Comparison of ENCODE assay signal across 8 cellular contexts in genomic region chr19:3670796-3671679, GRCh38. TPM values are rescaled to one million over a fixed set of nuclear protein-coding genes. Genes with fewer than 3 reads are reported as not detected.
DNase-seq lines count a peak whose midpoint lies in the region; ATAC-seq and TF ChIP-seq lines count a peak whose summit lies in the region.

No MANE protein-coding gene starts in this region.

- H3K79me2 ChIP-seq in neural progenitor cell (ENCODE audit: low read depth): peaks cover 38% of the 10 kb centered on the region

- ATAC-seq in WTC11 (no peak), HG02870 (IDR thresholded peaks at IDR 0.05; ENCODE audit: unreplicated experiment) (no peak)

- POLR2A ChIA-PET in WTC11 (lab: Charles Lee): no interaction called here

- H3K27ac Mint-ChIP-seq in WTC11 (peak overlapping the region; percentile 85; the same call in 1 of the 2 replicates), neural progenitor cell (peak overlapping the region; percentile 92)

- peaks cover 0 to 48% (median 3%) of the 10 kb centered on the region in 11 experiments; a peak in 7 of 22 replicates for H3K36me3 ChIP-seq in BLaER1 treated with 17β-estradiol and CSF1 and Interleukin-3, amounts not matched to agents 10 nM and 100 nM
- peaks cover 0 to 6% of the 10 kb centered on the region in 2 donors for H3K36me3 ChIP-seq in esophagus (ENCODE audit: control insufficient read depth in 2 of 2, insufficient read depth in 2 of 2, low read length in 1 of 2)
- no peaks in the 10 kb centered on the region for H3K36me3 ChIP-seq in neural progenitor cell
- no peaks in the 10 kb centered on the region for H3K36me3 ChIP-seq in urinary bladder (ENCODE audit: insufficient read depth)

- peaks cover 0 to 19% (median 13%) of the 10 kb centered on the region in 11 experiments; a peak in 13 of 22 replicates for H3K27me3 ChIP-seq in BLaER1 treated with 17β-estradiol and CSF1 and Interleukin-3, amounts not matched to agents 10 nM and 100 nM
- no peaks in the 10 kb centered on the region for H3K27me3 ChIP-seq in esophagus (ENCODE audit: control insufficient read depth in 1 of 2, insufficient read depth in 2 of 2, low read length in 2 of 2)
- no peaks in the 10 kb centered on the region for H3K27me3 ChIP-seq in neural progenitor cell

- H2AFZ ChIP-seq in neural progenitor cell (replicated peaks): no peak overlapping the region

- H3K27me3 Mint-ChIP-seq in WTC11 (ENCODE audit: low read depth): no peaks in the 10 kb centered on the region
- peaks cover 12% of the 10 kb centered on the region for H3K27me3 Mint-ChIP-seq in neural progenitor cell (ENCODE audit: insufficient read depth, low read depth)

- no peak for TF ChIP-seq CTCF in WTC11 (IDR thresholded peaks at IDR 0.05)
- no peak for TF ChIP-seq CTCF in neural progenitor cell (IDR thresholded peaks at IDR 0.05)

- 44 to 50% methylated on average over 45 of the region's 45 CpGs for WGBS in esophagus, 2 donors
- WGBS in urinary bladder: 15% methylated on average over 45 of the region's 45 CpGs

- H3F3A ChIP-seq in neural progenitor cell (ENCODE audit: low read depth): no peaks in the 10 kb centered on the region

- H3K36me3 Mint-ChIP-seq in WTC11 (no peaks in the 10 kb centered on the region), neural progenitor cell (peaks cover 4% of the 10 kb centered on the region)

- H3K9me3 Mint-ChIP-seq in WTC11 (no peaks in the 10 kb centered on the region), neural progenitor cell (no peaks in the 10 kb centered on the region)

- H3K4me1 Mint-ChIP-seq in WTC11 (peaks cover 5% of the 10 kb centered on the region; the same call in 1 of the 2 replicates), neural progenitor cell (peaks cover 43% of the 10 kb centered on the region)

- H3K4me3 ChIP-seq in BLaER1 treated with 17β-estradiol and CSF1 and Interleukin-3, amounts not matched to agents 10 nM and 100 nM: peak overlapping the region in 8 of 10 experiments; percentile 29 to 56 (median 42); a peak in 13 of 20 replicates
- H3K4me3 ChIP-seq in esophagus (ENCODE audit: low read depth in 1 of 2, low read length in 2 of 2) (no peak overlapping the region), neural progenitor cell (no peak overlapping the region), urinary bladder (ENCODE audit: low read depth, low read length) (peak overlapping the region; percentile 18)

- DNase-seq in WTC11 (ENCODE audit: low spot score): no peak
- no peak for DNase-seq in neural progenitor cell (ENCODE audit: low spot score)
- DNase-seq in 8988T: no peak
- no peak for DNase-seq in cerebellar nuclear complex (lab: John Stamatoyannopoulos, UW)

- peak overlapping the region; percentile 1 to 67 (median 45); a peak in 19 of 22 replicates for H3K27ac ChIP-seq in BLaER1 treated with 17β-estradiol and CSF1 and Interleukin-3, amounts not matched to agents 10 nM and 100 nM
- peak overlapping the region; percentile 88 to 97 for H3K27ac ChIP-seq in esophagus (ENCODE audit: low read depth in 2 of 2, low read length in 1 of 2)
- peak overlapping the region; percentile 76 for H3K27ac ChIP-seq in neural progenitor cell
- H3K27ac ChIP-seq in urinary bladder (ENCODE audit: low read depth): peak overlapping the region; percentile 98

- H3K4me1 ChIP-seq in BLaER1 treated with 17β-estradiol and CSF1 and Interleukin-3, amounts not matched to agents 10 nM and 100 nM: peaks cover 27 to 51% (median 45%) of the 10 kb centered on the region in 10 experiments
- H3K4me1 ChIP-seq in esophagus (ENCODE audit: control insufficient read depth in 2 of 2, insufficient read depth in 2 of 2, low read length in 1 of 2) (peaks cover 5 to 16% of the 10 kb centered on the region in 2 donors), neural progenitor cell (peaks cover 39% of the 10 kb centered on the region), urinary bladder (ENCODE audit: insufficient read depth) (no peaks in the 10 kb centered on the region)

- peak overlapping the region; percentile 93 to 99 (median 98) for H3K4me2 ChIP-seq in BLaER1 treated with 17β-estradiol and CSF1 and Interleukin-3, amounts not matched to agents 10 nM and 100 nM
- peak overlapping the region; percentile 38 for H3K4me2 ChIP-seq in neural progenitor cell

- 0 out of 22 replicates have a peak, but pooled peaks cover 0 to 6% (median 0%) of the 10 kb centered on the region in 11 experiments for H3K9me3 ChIP-seq in BLaER1 treated with 17β-estradiol and CSF1 and Interleukin-3, amounts not matched to agents 10 nM and 100 nM (replicated peaks in 1 of 11)
- H3K9me3 ChIP-seq in esophagus (ENCODE audit: control insufficient read depth in 2 of 2, insufficient read depth in 1 of 2, low read depth in 1 of 2, low read length in 1 of 2) (no peaks in the 10 kb centered on the region), neural progenitor cell (ENCODE audit: low read depth) (no peaks in the 10 kb centered on the region)

- CTCF ChIA-PET in WTC11 (lab: Charles Lee): interaction anchor here (0.6 to 1.0 kb wide), 2 partner anchors 22 to 28 kb away, joined by 3 read pairs; no protein-coding TSS in a partner anchor

- H3K9ac ChIP-seq in BLaER1 treated with 17β-estradiol and CSF1 and Interleukin-3, amounts not matched to agents 10 nM and 100 nM: peak overlapping the region; percentile 34 to 77 (median 68); a peak in 21 of 22 replicates
- H3K9ac ChIP-seq in neural progenitor cell: peak overlapping the region; percentile 37

- H3K4me3 Mint-ChIP-seq in WTC11 (no peak overlapping the region), neural progenitor cell (no peak overlapping the region)

- H4K20me1 ChIP-seq in BLaER1 treated with 17β-estradiol and CSF1 and Interleukin-3, amounts not matched to agents 10 nM and 100 nM: peaks cover 96 to 99% (median 98%) of the 10 kb centered on the region in 11 experiments
- peaks cover 81% of the 10 kb centered on the region for H4K20me1 ChIP-seq in neural progenitor cell (ENCODE audit: low read depth)

TF ChIP-seq in WTC11, 78 proteins besides CTCF, POLR2A, EP300 and RAD21:
- no peak for TF ChIP-seq PRDM15 (CRISPR knock-in tag; IDR thresholded peaks at IDR 0.05)
- no peak for TF ChIP-seq MXD4 (CRISPR knock-in tag; IDR thresholded peaks at IDR 0.05; ENCODE audit: borderline replicate concordance)
- TF ChIP-seq ZNF219 (CRISPR knock-in tag; IDR thresholded peaks at IDR 0.05; ENCODE audit: borderline replicate concordance): no peak
- no peak for TF ChIP-seq MLX (CRISPR knock-in tag; IDR thresholded peaks at IDR 0.05)
- TF ChIP-seq TCF7 (CRISPR knock-in tag; IDR thresholded peaks at IDR 0.05; ENCODE audit: low read depth): no peak
- no peak for TF ChIP-seq ZNF232 (CRISPR knock-in tag; IDR thresholded peaks at IDR 0.05)
- no peak for TF ChIP-seq RORB (CRISPR knock-in tag; IDR thresholded peaks at IDR 0.05)
- TF ChIP-seq JAZF1 (CRISPR knock-in tag; IDR thresholded peaks at IDR 0.05): no peak
- TF ChIP-seq SP1 (CRISPR knock-in tag; conservative IDR thresholded peaks at IDR 0.05): no peak
- TF ChIP-seq ELF4 (CRISPR knock-in tag; IDR thresholded peaks at IDR 0.05; ENCODE audit: low read depth): no peak

RNA-seq across cellular contexts. Expression of gene PIP5K1C, which starts 29.2 kb away (rescaled TPM):
- total RNA-seq in WTC11 (2021): 34.0 to 36.2 TPM (median 36.0 TPM) in 3 replicates
- 10 to 100 TPM; 10.4 to 18.1 TPM for polyA plus RNA-seq in esophagus
- total RNA-seq in neural progenitor cell (ENCODE audit: low replicate concordance): 8.6 and 26.6 TPM in 2 replicates
- total RNA-seq in urinary bladder: 17.1 TPM
- 60.8 TPM for polyA plus RNA-seq in urinary bladder

RNA-seq across cellular contexts. Expression of gene TJP3, which starts 37.1 kb away (rescaled TPM):
- total RNA-seq in WTC11 (2021) (36.2 to 44.0 TPM (median 39.7 TPM) in 3 replicates), neural progenitor cell (ENCODE audit: low replicate concordance) (14.7 and 32.5 TPM in 2 replicates), urinary bladder (3.1 TPM)
- polyA plus RNA-seq in esophagus (100 to 1,000 TPM in 1 of 2 donors, 10 to 100 TPM in 1; 44.5 to 118 TPM), urinary bladder (2.8 TPM)

RNA-seq across cellular contexts. Expression of gene CACTIN, which starts 44.4 kb away (rescaled TPM):
- total RNA-seq in WTC11 (2021) (39.3 to 43.0 TPM (median 42.2 TPM) in 3 replicates), neural progenitor cell (ENCODE audit: low replicate concordance) (6.0 and 35.4 TPM in 2 replicates), urinary bladder (11.1 TPM)
- polyA plus RNA-seq in esophagus (10 to 100 TPM; 12.4 to 19.3 TPM), urinary bladder (27.7 TPM)

Comparison
In these comparisons a context has a peak if more than half of its experiments do, and no peak if none do; other contexts are left out.
1. H3K27ac ChIP-seq: peak in every context shown above with its lines; median percentile 98 in urinary bladder; 92 in esophagus; 76 in neural progenitor cell; 45 in BLaER1 treated with 17β-estradiol and CSF1 and Interleukin-3, amounts not matched to agents 10 nM and 100 nM.
2. H3K4me3 ChIP-seq: peak in BLaER1 treated with 17β-estradiol and CSF1 and Interleukin-3, amounts not matched to agents 10 nM and 100 nM (8 of 10) and urinary bladder (single experiment); none in esophagus (0 of 2) and neural progenitor cell (single experiment).